15 cellular contexts compared by ENCODE assay signal in the genomic region with DNA sequence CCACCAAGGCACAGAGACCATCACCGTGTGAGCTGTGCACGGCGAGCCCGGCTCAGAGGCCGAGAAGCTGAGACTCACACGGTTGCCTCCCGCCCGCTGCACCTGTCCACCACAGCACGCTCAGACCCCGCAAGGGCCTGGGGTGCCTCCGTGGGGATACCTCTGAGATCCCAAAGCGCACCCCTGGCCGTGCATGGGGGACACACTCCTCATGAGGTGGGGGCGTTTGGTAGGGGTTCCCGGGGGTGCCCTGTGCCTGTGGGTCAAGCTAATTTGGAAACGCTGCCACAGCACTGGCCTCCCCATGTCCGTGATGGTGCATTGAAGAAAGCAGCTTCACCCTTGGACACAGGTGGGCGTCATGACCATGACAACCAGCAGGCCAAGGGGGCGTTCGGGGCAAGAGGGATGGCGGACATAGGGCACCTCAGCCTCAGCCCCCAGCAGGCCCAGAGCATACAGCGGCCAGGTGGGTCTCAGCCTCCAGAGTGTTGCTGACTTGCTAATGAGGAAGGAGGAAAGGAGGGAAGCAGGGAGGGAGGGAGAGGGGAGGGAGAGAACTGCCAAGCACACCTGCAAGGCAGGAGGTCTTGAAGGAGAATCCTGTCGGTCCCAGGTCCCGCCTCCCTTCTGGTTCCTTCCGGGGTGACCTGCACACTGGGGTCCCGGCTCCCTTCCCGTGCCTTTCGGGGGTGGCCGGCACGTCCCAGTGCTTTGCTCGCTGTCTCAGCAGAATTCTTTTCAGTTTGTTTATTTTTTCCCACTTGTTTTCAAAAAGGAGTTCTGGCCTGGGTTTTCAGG. TPM values are rescaled to one million over a fixed set of nuclear protein-coding genes. Genes with fewer than 3 reads are reported as not detected.
DNase-seq lines count a peak whose midpoint lies in the region; ATAC-seq and TF ChIP-seq lines count a peak whose summit lies in the region.
"Had no signal": no experiment of that assay in that cellular context is flagged by ENCODE, and none has a peak within 500 bp of the region (broad histone marks: within the 10 kb centered on the region; RNA-seq: fewer than 3 reads in every experiment).

No MANE protein-coding gene starts in this region.

- H3K27me3 ChIP-seq in spleen (replicated peaks in 1 of 7), result peaks cover 0 to 54% (median 0%) of the 10 kb centered on the region in 7 donors
- H3K27me3 ChIP-seq: adrenal gland had no signal

- CTCF ChIA-PET in activated CD8-positive, alpha-beta memory T cell treated with anti-CD3 and anti-CD28 coated beads, Interleukin-2, amount 10 ng/mL, durations not matched to agents 7 days and 5 days (lab: Charles Lee), result interaction anchor here (1.4 to 2.4 kb wide), 2 partner anchors 9 to 259 kb away, joined by 3 to 7 read pairs; no protein-coding TSS in a partner anchor

- H3K4me1 Mint-ChIP-seq in activated CD8-positive, alpha-beta memory T cell treated with anti-CD3 and anti-CD28 coated beads, Interleukin-2, amount 10 ng/mL, durations not matched to agents 7 days and 5 days, result no peaks in the 10 kb centered on the region

- peak; percentile 36 for DNase-seq in activated CD8-positive, alpha-beta memory T cell treated with anti-CD3 and anti-CD28 coated beads, Interleukin-2, amount 10 ng/mL, durations not matched to agents 7 days and 5 days
- no peak for DNase-seq in activated CD8-positive, alpha-beta memory T cell treated with anti-CD3 and anti-CD28 coated beads for 24 hours
- DNase-seq in NCI-H345 treated with DMSO at 0.1 percent for 48 hours (lab: John Stamatoyannopoulos, UW; ENCODE audit: unreplicated experiment) (peak; percentile 35), iPS-NIHi11 (ENCODE audit: low spot score) (peak; percentile 17), spleen (peak; percentile 67), GOT3 (lab: John Stamatoyannopoulos, UW) (no peak), AG08396 (ENCODE audit: low spot score) (no peak)
- DNase-seq: NCI-H1436 treated with DMSO at 0.1 percent for 48 hours had no signal

- no peak overlapping the region for H3K4me3 Mint-ChIP-seq in activated CD8-positive, alpha-beta memory T cell treated with anti-CD3 and anti-CD28 coated beads, Interleukin-2, amount 10 ng/mL, durations not matched to agents 7 days and 5 days

- no peaks in the 10 kb centered on the region for H3K36me3 ChIP-seq in spleen
- H3K36me3 ChIP-seq: adrenal gland had no signal

- peaks cover 0 to 8% (median 2%) of the 10 kb centered on the region in 6 donors for H3K4me1 ChIP-seq in spleen
- H3K4me1 ChIP-seq: adrenal gland had no signal

- H3K4me3 ChIP-seq in spleen, result no peak overlapping the region
- H3K4me3 ChIP-seq: adrenal gland had no signal

- no peaks in the 10 kb centered on the region for H3K9me3 ChIP-seq in spleen
- H3K9me3 ChIP-seq: adrenal gland had no signal

- WGBS in spleen, 5 donors, result 73 to 80% (median 76%) methylated on average over 17 to 31 of the region's 31 CpGs

- H3K27ac ChIP-seq in spleen, result no peak overlapping the region
- H3K27ac ChIP-seq: adrenal gland, HL-60 had no signal

- no peak for TF ChIP-seq POLR2A in spleen (IDR thresholded peaks at IDR 0.05)

- no peaks in the 10 kb centered on the region for H3K9me3 Mint-ChIP-seq in activated CD8-positive, alpha-beta memory T cell treated with anti-CD3 and anti-CD28 coated beads, Interleukin-2, amount 10 ng/mL, durations not matched to agents 7 days and 5 days (ENCODE audit: low read depth)
- H3K9me3 Mint-ChIP-seq: naive thymus-derived CD4-positive, alpha-beta T cell had no signal

- ATAC-seq in activated CD8-positive, alpha-beta memory T cell treated with anti-CD3 and anti-CD28 coated beads, Interleukin-2, amount 10 ng/mL, durations not matched to agents 7 days and 5 days, result no peak
- no peak for ATAC-seq in GM21360 (IDR thresholded peaks at IDR 0.05; ENCODE audit: unreplicated experiment)
- ATAC-seq: naive thymus-derived CD4-positive, alpha-beta T cell; stimulated activated naive CD8-positive, alpha-beta T cell treated with anti-CD3 and anti-CD28 coated beads, Interleukin-15, Interleukin-2, amounts not matched to agents 100 U/mL and 50 U/mL, for 24 hours had no signal

- no peaks in the 10 kb centered on the region for H3K36me3 Mint-ChIP-seq in activated CD8-positive, alpha-beta memory T cell treated with anti-CD3 and anti-CD28 coated beads, Interleukin-2, amount 10 ng/mL, durations not matched to agents 7 days and 5 days
- H3K36me3 Mint-ChIP-seq: naive thymus-derived CD4-positive, alpha-beta T cell had no signal

- H3K27ac Mint-ChIP-seq in activated CD8-positive, alpha-beta memory T cell treated with anti-CD3 and anti-CD28 coated beads, Interleukin-2, amount 10 ng/mL, durations not matched to agents 7 days and 5 days, result no peak overlapping the region
- H3K27ac Mint-ChIP-seq: naive thymus-derived CD4-positive, alpha-beta T cell had no signal

- intact Hi-C loops in spleen (cut with DNase I; ENCODE audit: low total_unique reads), result loop anchor here (10.0 kb wide), 1 partner anchor 520 kb away; no protein-coding TSS in a partner anchor

- peaks cover 8% of the 10 kb centered on the region for H3K27me3 Mint-ChIP-seq in activated CD8-positive, alpha-beta memory T cell treated with anti-CD3 and anti-CD28 coated beads, Interleukin-2, amount 10 ng/mL, durations not matched to agents 7 days and 5 days

- no peak for TF ChIP-seq CTCF in spleen (IDR thresholded peaks at IDR 0.05 in 8 of 11, conservative IDR thresholded peaks at IDR 0.05 in 3 of 11)

RNA-seq across cellular contexts. Expression of gene GLT6D1, which starts 34.7 kb away (rescaled TPM):
- total RNA-seq in activated CD8-positive, alpha-beta memory T cell treated with anti-CD3 and anti-CD28 coated beads, Interleukin-2, amount 10 ng/mL, durations not matched to agents 7 days and 5 days, result not detected
- not detected for total RNA-seq in spleen
- polyA plus RNA-seq in spleen, result not detected
- total RNA-seq: A673; adrenal gland; cerebellum; naive thymus-derived CD4-positive, alpha-beta T cell had no signal
- polyA plus RNA-seq: adrenal gland; naive thymus-derived CD4-positive, alpha-beta T cell had no signal

RNA-seq across cellular contexts. Expression of gene PAEP, which starts 43.1 kb away (rescaled TPM):
- not detected for total RNA-seq in activated CD8-positive, alpha-beta memory T cell treated with anti-CD3 and anti-CD28 coated beads, Interleukin-2, amount 10 ng/mL, durations not matched to agents 7 days and 5 days
- not detected for total RNA-seq in spleen
- polyA plus RNA-seq in spleen, result not detected
- total RNA-seq: A673; adrenal gland; cerebellum; naive thymus-derived CD4-positive, alpha-beta T cell had no signal
- polyA plus RNA-seq: adrenal gland; naive thymus-derived CD4-positive, alpha-beta T cell had no signal

RNA-seq across cellular contexts. Expression of gene LCN9, which starts 58.5 kb away (rescaled TPM):
- total RNA-seq in activated CD8-positive, alpha-beta memory T cell treated with anti-CD3 and anti-CD28 coated beads, Interleukin-2, amount 10 ng/mL, durations not matched to agents 7 days and 5 days, result not detected
- not detected for total RNA-seq in spleen
- not detected for polyA plus RNA-seq in spleen
- total RNA-seq: A673; adrenal gland; cerebellum; naive thymus-derived CD4-positive, alpha-beta T cell had no signal
- polyA plus RNA-seq: adrenal gland; naive thymus-derived CD4-positive, alpha-beta T cell had no signal

RNA-seq across cellular contexts. Expression of gene OBP2A, which starts 58.7 kb away (rescaled TPM):
- not detected for total RNA-seq in activated CD8-positive, alpha-beta memory T cell treated with anti-CD3 and anti-CD28 coated beads, Interleukin-2, amount 10 ng/mL, durations not matched to agents 7 days and 5 days
- total RNA-seq in spleen, result under 1 TPM in 1 of 7 donors, not detected in 6; 0.40 TPM
- not detected for polyA plus RNA-seq in spleen
- total RNA-seq: A673; adrenal gland; cerebellum; naive thymus-derived CD4-positive, alpha-beta T cell had no signal
- polyA plus RNA-seq: adrenal gland; naive thymus-derived CD4-positive, alpha-beta T cell had no signal

Comparison
In these comparisons a context has a peak if more than half of its experiments do, and no peak if none do; other contexts are left out.
1. DNase-seq: peak in activated CD8-positive, alpha-beta memory T cell treated with anti-CD3 and anti-CD28 coated beads, Interleukin-2, amount 10 ng/mL, durations not matched to agents 7 days and 5 days (single experiment), NCI-H345 treated with DMSO at 0.1 percent for 48 hours (single experiment), iPS-NIHi11 (single experiment) and spleen (single experiment); none in activated CD8-positive, alpha-beta memory T cell treated with anti-CD3 and anti-CD28 coated beads for 24 hours (single experiment), GOT3 (single experiment) and AG08396 (single experiment).